36 cellular contexts compared by ENCODE assay signal in genomic region chr22:49746065-49746464, GRCh38.
"Had no signal": no experiment of that assay in that cellular context is flagged by ENCODE, and none has a peak within 500 bp of the region (broad histone marks: within the 10 kb centered on the region; RNA-seq: fewer than 3 reads in every experiment).

No MANE protein-coding gene starts in this region.

- H3K27ac Mint-ChIP-seq: activated CD4-positive, alpha-beta memory T cell treated with anti-CD3 and anti-CD28 coated beads, Interleukin-2, amount 10 ng/mL, durations not matched to agents 7 days and 5 days; activated CD4-positive, alpha-beta T cell treated with anti-CD3 and anti-CD28 coated beads for 36 hours; activated CD4-positive, alpha-beta T cell treated with anti-CD3 and anti-CD28 coated beads, Interleukin-2, amount 10 ng/mL, durations not matched to agents 7 days and 5 days; activated CD8-positive, alpha-beta memory T cell treated with anti-CD3 and anti-CD28 coated beads, Interleukin-2, amount 10 ng/mL, durations not matched to agents 7 days and 5 days; activated CD8-positive, alpha-beta T cell treated with anti-CD3 and anti-CD28 coated beads, Interleukin-2, amount 10 ng/mL, durations not matched to agents 7 days and 5 days; activated naive CD4-positive, alpha-beta T cell treated with anti-CD3 and anti-CD28 coated beads for 36 hours; activated naive CD4-positive, alpha-beta T cell treated with anti-CD3 and anti-CD28 coated beads, Interleukin-2, amount 50 U/mL, for 72 hours; activated naive CD8-positive, alpha-beta T cell treated with anti-CD3 and anti-CD28 coated beads for 36 hours; activated T-cell treated with anti-CD3 and anti-CD28 coated beads, Interleukin-2, amount 50 U/mL, for 24 hours; T-helper 1 cell treated with Interleukin-12 subunit alpha and Interleukin-12 subunit beta and Interleukin-4 antibody, amounts not matched to agents 30 μg/mL and 1 μg/mL, for 36 hours; T-helper 2 cell treated with Interferon-gamma antibody and Interleukin-4, amounts not matched to agents 5 μg/mL and 100 μg/mL, for 36 hours had no signal

- H3K27me3 ChIP-seq: adrenal gland, body of pancreas, brain microvascular endothelial cell had no signal

- H3K36me3 ChIP-seq: adrenal gland, brain microvascular endothelial cell, breast epithelium had no signal

- H3K4me1 Mint-ChIP-seq: activated CD4-positive, alpha-beta memory T cell treated with anti-CD3 and anti-CD28 coated beads, Interleukin-2, amount 10 ng/mL, durations not matched to agents 7 days and 5 days; activated CD4-positive, alpha-beta T cell treated with anti-CD3 and anti-CD28 coated beads for 36 hours; activated CD4-positive, alpha-beta T cell treated with anti-CD3 and anti-CD28 coated beads, Interleukin-2, amount 10 ng/mL, durations not matched to agents 7 days and 5 days; activated CD8-positive, alpha-beta memory T cell treated with anti-CD3 and anti-CD28 coated beads, Interleukin-2, amount 10 ng/mL, durations not matched to agents 7 days and 5 days; activated naive CD8-positive, alpha-beta T cell treated with anti-CD3 and anti-CD28 coated beads for 36 hours had no signal

- H3K4me1 ChIP-seq: adrenal gland, body of pancreas, breast epithelium had no signal

- H3K4me3 ChIP-seq: adrenal gland, body of pancreas, breast epithelium had no signal

- DNase-seq: activated CD4-positive, alpha-beta memory T cell treated with anti-CD3 and anti-CD28 coated beads, Interleukin-2, amount 10 ng/mL, durations not matched to agents 7 days and 5 days; activated CD4-positive, alpha-beta T cell treated with anti-CD3 and anti-CD28 coated beads for 1 hour; activated CD4-positive, alpha-beta T cell treated with anti-CD3 and anti-CD28 coated beads for 36 hours; activated CD4-positive, alpha-beta T cell treated with anti-CD3 and anti-CD28 coated beads for 48 hours; activated CD4-positive, alpha-beta T cell treated with anti-CD3 and anti-CD28 coated beads, Interleukin-2, amount 10 ng/mL, durations not matched to agents 7 days and 5 days; activated CD4-positive, alpha-beta T cell treated with anti-CD3 and anti-CD28 coated beads, Interleukin-2, amount 50 U/mL, for 48 hours; activated CD4-positive, CD25-positive, alpha-beta regulatory T cell; activated CD8-positive, alpha-beta memory T cell treated with anti-CD3 and anti-CD28 coated beads for 24 hours; activated CD8-positive, alpha-beta memory T cell treated with anti-CD3 and anti-CD28 coated beads, Interleukin-2, amount 10 ng/mL, durations not matched to agents 7 days and 5 days; activated CD8-positive, alpha-beta memory T cell treated with anti-CD3 and anti-CD28 coated beads, Interleukin-2, amount 50 U/mL, for 48 hours; activated CD8-positive, alpha-beta T cell treated with anti-CD3 and anti-CD28 coated beads, Interleukin-2, amount 10 ng/mL, durations not matched to agents 7 days and 5 days; activated effector memory CD4-positive, alpha-beta T cell treated with anti-CD3 and anti-CD28 coated beads, Interleukin-2, amount 50 U/mL, for 16 hours; activated gamma-delta T cell treated with Interleukin-2 at 50 U/mL for 16 hours; activated naive CD4-positive, alpha-beta T cell; activated naive CD4-positive, alpha-beta T cell treated with anti-CD3 and anti-CD28 coated beads for 36 hours; activated naive CD8-positive, alpha-beta T cell treated with anti-CD3 and anti-CD28 coated beads for 36 hours; activated T-cell treated with anti-CD3 and anti-CD28 coated beads, Interleukin-2, amount 50 U/mL, for 24 hours; activated T-cell treated with anti-CD3 and anti-CD28 coated beads, Interleukin-2, amount 50 U/mL, for 48 hours; adrenal gland; amniotic stem cell; aorta; body of pancreas; brain microvascular endothelial cell; central memory CD4-positive, alpha-beta T cell; T-helper 1 cell; T-helper 2 cell; T-helper 9 cell had no signal

- FAIRE-seq: astrocyte, colon, TTC549 had no signal

- H3K4me3 Mint-ChIP-seq: activated CD4-positive, alpha-beta memory T cell treated with anti-CD3 and anti-CD28 coated beads, Interleukin-2, amount 10 ng/mL, durations not matched to agents 7 days and 5 days; activated CD4-positive, alpha-beta T cell treated with anti-CD3 and anti-CD28 coated beads for 36 hours; activated CD4-positive, alpha-beta T cell treated with anti-CD3 and anti-CD28 coated beads, Interleukin-2, amount 10 ng/mL, durations not matched to agents 7 days and 5 days; activated CD8-positive, alpha-beta memory T cell treated with anti-CD3 and anti-CD28 coated beads, Interleukin-2, amount 10 ng/mL, durations not matched to agents 7 days and 5 days; activated CD8-positive, alpha-beta T cell treated with anti-CD3 and anti-CD28 coated beads, Interleukin-2, amount 10 ng/mL, durations not matched to agents 7 days and 5 days; activated naive CD4-positive, alpha-beta T cell treated with anti-CD3 and anti-CD28 coated beads for 36 hours; activated naive CD8-positive, alpha-beta T cell treated with anti-CD3 and anti-CD28 coated beads for 36 hours; activated T-cell treated with anti-CD3 and anti-CD28 coated beads, Interleukin-2, amount 50 U/mL, for 24 hours; T-helper 1 cell treated with Interleukin-12 subunit alpha and Interleukin-12 subunit beta and Interleukin-4 antibody, amounts not matched to agents 30 μg/mL and 1 μg/mL, for 36 hours; T-helper 2 cell treated with Interferon-gamma antibody and Interleukin-4, amounts not matched to agents 5 μg/mL and 100 μg/mL, for 36 hours had no signal

- H3K27ac ChIP-seq: adrenal gland, body of pancreas, brain microvascular endothelial cell, breast epithelium, VCaP had no signal

- ATAC-seq: activated CD4-positive, alpha-beta T cell treated with anti-CD3 and anti-CD28 coated beads for 36 hours; activated CD4-positive, CD25-positive, alpha-beta regulatory T cell treated with anti-CD3 and anti-CD28 coated beads, Interleukin-2, amount 50 U/mL, for 24 hours; activated CD8-positive, alpha-beta memory T cell treated with anti-CD3 and anti-CD28 coated beads, Interleukin-2, amount 10 ng/mL, durations not matched to agents 7 days and 5 days; activated CD8-positive, alpha-beta T cell treated with anti-CD3 and anti-CD28 coated beads, Interleukin-2, amount 10 ng/mL, durations not matched to agents 7 days and 5 days; activated naive CD4-positive, alpha-beta T cell treated with anti-CD3 and anti-CD28 coated beads, Interleukin-2, amount 50 U/mL, for 72 hours; body of pancreas had no signal
